Comparison of ENCODE assay signal across 9 cellular contexts in genomic region chr17:28925912-28926365, GRCh38. TPM values are rescaled to one million over a fixed set of nuclear protein-coding genes. Genes with fewer than 3 reads are reported as not detected.
A peak's percentile ranks its signal among the peaks of the same experiment; 100 is the strongest.
DNase-seq lines count a peak whose midpoint lies in the region; ATAC-seq and TF ChIP-seq lines count a peak whose summit lies in the region.
"Had no signal": no experiment of that assay in that cellular context is flagged by ENCODE, and none has a peak within 500 bp of the region (broad histone marks: within the 10 kb centered on the region; RNA-seq: fewer than 3 reads in every experiment).

No MANE protein-coding gene starts in this region.

- no peak overlapping the region for H3K4me3 ChIP-seq in fibroblast of villous mesenchyme (ENCODE audit: low read depth, low read length)

- H3K4me1 Mint-ChIP-seq in activated CD4-positive, alpha-beta memory T cell treated with anti-CD3 and anti-CD28 coated beads for 36 hours (ENCODE audit: low read depth): peaks cover 59% of the 10 kb centered on the region

- peak overlapping the region; percentile 50 for H3K4me3 Mint-ChIP-seq in activated CD4-positive, alpha-beta memory T cell treated with anti-CD3 and anti-CD28 coated beads for 36 hours
- H3K4me3 Mint-ChIP-seq: neural crest cell had no signal

- no peaks in the 10 kb centered on the region for H3K27me3 Mint-ChIP-seq in activated CD4-positive, alpha-beta memory T cell treated with anti-CD3 and anti-CD28 coated beads for 36 hours

- intact Hi-C loops in activated CD4-positive, alpha-beta memory T cell treated with anti-CD3 and anti-CD28 coated beads for 36 hours (cut with micrococcal nuclease): loop anchor here (1.0 kb wide), 3 partner anchors 20 to 32 kb away; partner anchors contain the start of gene PHF12

- peak; percentile 88 for ATAC-seq in stimulated activated naive CD8-positive, alpha-beta T cell treated with anti-CD3 and anti-CD28 coated beads, Interleukin-15, Interleukin-2, amounts not matched to agents 100 U/mL and 50 U/mL, for 24 hours
- ATAC-seq in HG03280 (IDR thresholded peaks at IDR 0.05; ENCODE audit: unreplicated experiment): no peak

- H3K36me3 Mint-ChIP-seq in activated CD4-positive, alpha-beta memory T cell treated with anti-CD3 and anti-CD28 coated beads for 36 hours: peaks cover 67% of the 10 kb centered on the region

- H3K27ac Mint-ChIP-seq in activated CD4-positive, alpha-beta memory T cell treated with anti-CD3 and anti-CD28 coated beads for 36 hours: peak overlapping the region; percentile 87

- H3K9me3 Mint-ChIP-seq in activated CD4-positive, alpha-beta memory T cell treated with anti-CD3 and anti-CD28 coated beads for 36 hours: peaks cover 20% of the 10 kb centered on the region
- H3K9me3 Mint-ChIP-seq: neural crest cell had no signal

- DNase-seq in Daoy (ENCODE audit: low read depth): peak; percentile 73
- DNase-seq in M059J (ENCODE audit: low read depth): peak; percentile 96
- peak; percentile 53 for DNase-seq in activated CD4-positive, alpha-beta memory T cell treated with anti-CD3 and anti-CD28 coated beads for 36 hours
- peak; percentile 95 for DNase-seq in fibroblast of villous mesenchyme (ENCODE audit: low read depth)
- peak; percentile 31 for DNase-seq in stimulated activated naive CD8-positive, alpha-beta T cell treated with anti-CD3 and anti-CD28 coated beads, Interleukin-15, Interleukin-2, amounts not matched to agents 100 U/mL and 50 U/mL, for 24 hours
- DNase-seq in amygdala (lab: John Stamatoyannopoulos, UW): no peak
- no peak for DNase-seq in NCI-H2227 treated with DMSO at 0.1 percent for 48 hours (lab: John Stamatoyannopoulos, UW)

- POLR2A ChIA-PET in activated CD4-positive, alpha-beta memory T cell treated with anti-CD3 and anti-CD28 coated beads for 36 hours (lab: Charles Lee): interaction anchor here (0.9 to 1.6 kb wide), 6 partner anchors 9 to 199 kb away, joined by 3 to 5 read pairs (median 3); partner anchors contain the start of gene FLOT2

- no peak for TF ChIP-seq CTCF in fibroblast of villous mesenchyme (IDR thresholded peaks at IDR 0.05; ENCODE audit: insufficient read depth, low read depth, low read length)

- CTCF ChIA-PET in activated CD4-positive, alpha-beta memory T cell treated with anti-CD3 and anti-CD28 coated beads for 36 hours (lab: Charles Lee): interaction anchor here (1.0 to 4.2 kb wide), 8 partner anchors 10 to 279 kb away, joined by 3 to 18 read pairs (median 6); partner anchors contain the start of gene DHRS13

RNA-seq across cellular contexts. Expression of gene DHRS13, which starts 23.1 kb away (rescaled TPM):
- total RNA-seq in Daoy (2014; rRNA removed; shearing (Covaris generic)): 10.9 and 12.4 TPM in 2 replicates
- 7.1 and 9.0 TPM in 2 replicates for total RNA-seq in M059J (2014; rRNA removed; shearing (Covaris generic))
- 10 to 100 TPM; 18.0 to 20.6 TPM for total RNA-seq in activated CD4-positive, alpha-beta memory T cell treated with anti-CD3 and anti-CD28 coated beads for 36 hours
- 2.6 and 3.5 TPM in 2 replicates for total RNA-seq in fibroblast of villous mesenchyme

RNA-seq across cellular contexts. Expression of gene PHF12, which starts 25.4 kb away (rescaled TPM):
- 18.0 and 29.1 TPM in 2 replicates for total RNA-seq in Daoy (2014; rRNA removed; shearing (Covaris generic))
- 19.8 and 22.9 TPM in 2 replicates for total RNA-seq in M059J (2014; rRNA removed; shearing (Covaris generic))
- total RNA-seq in activated CD4-positive, alpha-beta memory T cell treated with anti-CD3 and anti-CD28 coated beads for 36 hours: 10 to 100 TPM; 44.0 to 44.8 TPM
- total RNA-seq in fibroblast of villous mesenchyme: 22.5 and 23.2 TPM in 2 replicates

RNA-seq across cellular contexts. Expression of gene FLOT2, which starts 28.4 kb away (rescaled TPM):
- total RNA-seq in Daoy (2014; rRNA removed; shearing (Covaris generic)): 18.5 and 24.9 TPM in 2 replicates
- total RNA-seq in M059J (2014; rRNA removed; shearing (Covaris generic)): 23.6 and 27.6 TPM in 2 replicates
- total RNA-seq in activated CD4-positive, alpha-beta memory T cell treated with anti-CD3 and anti-CD28 coated beads for 36 hours: 100 to 1,000 TPM; 110 to 118 TPM
- total RNA-seq in fibroblast of villous mesenchyme: 39.6 and 43.6 TPM in 2 replicates

Comparison
In these comparisons a context has a peak if more than half of its experiments do, and no peak if none do; other contexts are left out.
1. DNase-seq: peak in Daoy (single experiment), M059J (single experiment), activated CD4-positive, alpha-beta memory T cell treated with anti-CD3 and anti-CD28 coated beads for 36 hours (single experiment), fibroblast of villous mesenchyme (single experiment) and stimulated activated naive CD8-positive, alpha-beta T cell treated with anti-CD3 and anti-CD28 coated beads, Interleukin-15, Interleukin-2, amounts not matched to agents 100 U/mL and 50 U/mL, for 24 hours (single experiment); none in amygdala (0 of 56) and NCI-H2227 treated with DMSO at 0.1 percent for 48 hours (single experiment).